1 cellular context compared by ENCODE assay signal in the genomic region with DNA sequence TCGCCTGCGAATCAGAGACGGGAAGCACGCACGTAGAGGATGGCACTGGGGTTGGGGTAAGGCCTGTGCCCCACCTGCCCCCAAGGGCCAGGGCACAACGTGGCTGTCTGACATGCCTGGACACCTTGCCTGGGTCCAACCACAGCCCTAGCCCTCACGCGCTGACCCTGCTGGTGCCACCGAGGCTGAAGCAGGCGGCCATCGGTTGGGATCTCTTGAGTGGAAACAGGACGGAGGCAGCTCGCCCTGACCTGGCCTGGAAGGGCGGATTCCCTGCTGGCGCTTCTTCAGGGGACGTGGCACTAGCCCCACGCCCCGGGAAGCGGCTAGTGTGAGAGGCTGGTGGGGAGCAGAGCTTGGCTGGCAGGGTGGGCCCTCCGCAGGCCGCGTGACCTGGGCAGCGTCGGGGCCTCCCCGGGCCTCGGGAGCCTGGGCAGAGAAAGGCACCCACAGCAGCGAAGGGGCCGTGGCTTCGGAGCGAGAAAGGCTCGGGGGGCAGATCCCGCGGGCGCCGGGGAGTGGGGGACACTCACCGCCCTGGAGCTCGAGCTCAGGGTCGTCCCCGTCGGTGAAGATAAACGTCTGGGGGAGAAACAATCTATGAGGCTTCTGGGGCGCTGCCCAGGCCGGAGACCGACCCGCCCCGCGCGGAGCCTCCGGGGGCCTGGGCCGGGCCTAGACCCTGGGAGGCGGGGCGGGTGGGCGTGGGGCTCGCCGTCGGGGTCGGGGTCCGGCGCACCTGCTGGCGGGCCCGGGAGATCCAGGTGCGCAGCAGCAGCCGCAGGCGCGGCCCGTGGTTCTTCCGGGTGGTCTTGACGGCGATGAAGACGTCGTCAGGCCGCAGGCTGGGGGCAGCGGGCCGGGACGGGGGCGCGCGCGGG.
TF ChIP-seq lines count a peak whose summit lies in the region.

No MANE protein-coding gene starts in this region.

TF ChIP-seq in HepG2, 621 proteins besides CTCF, POLR2A, EP300 and RAD21 (continued from another document and continues in another):
- TF ChIP-seq AKNA (CRISPR knock-in tag; IDR thresholded peaks at IDR 0.05; ENCODE audit: borderline replicate concordance) = no peak
- 0 out of 2 replicates have a peak, but pooled peaks have one; percentile 48 for TF ChIP-seq ZBTB3 (CRISPR knock-in tag; IDR thresholded peaks at IDR 0.05; ENCODE audit: borderline replicate concordance, low read depth)
- 0 out of 2 replicates have a peak, but pooled peaks have one; percentile 42 for TF ChIP-seq ZBTB14 (CRISPR knock-in tag; IDR thresholded peaks at IDR 0.05)
- no peak for TF ChIP-seq HNRNPK (IDR thresholded peaks at IDR 0.05; ENCODE audit: low read depth, low read length, poor library complexity, severe bottlenecking)
- no peak for TF ChIP-seq NFKB2 (CRISPR knock-in tag; IDR thresholded peaks at IDR 0.05; ENCODE audit: borderline replicate concordance)
- TF ChIP-seq CBFB (CRISPR knock-in tag; IDR thresholded peaks at IDR 0.05) = peak; percentile 15; the same call in 1 of the 2 replicates
- TF ChIP-seq, protein P1, sequence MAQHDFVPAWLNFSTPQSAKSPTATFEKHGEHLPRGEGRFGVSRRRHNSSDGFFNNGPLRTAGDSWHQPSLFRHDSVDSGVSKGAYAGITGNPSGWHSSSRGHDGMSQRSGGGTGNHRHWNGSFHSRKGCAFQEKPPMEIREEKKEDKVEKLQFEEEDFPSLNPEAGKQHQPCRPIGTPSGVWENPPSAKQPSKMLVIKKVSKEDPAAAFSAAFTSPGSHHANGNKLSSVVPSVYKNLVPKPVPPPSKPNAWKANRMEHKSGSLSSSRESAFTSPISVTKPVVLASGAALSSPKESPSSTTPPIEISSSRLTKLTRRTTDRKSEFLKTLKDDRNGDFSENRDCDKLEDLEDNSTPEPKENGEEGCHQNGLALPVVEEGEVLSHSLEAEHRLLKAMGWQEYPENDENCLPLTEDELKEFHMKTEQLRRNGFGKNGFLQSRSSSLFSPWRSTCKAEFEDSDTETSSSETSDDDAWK (CRISPR knock-in tag; IDR thresholded peaks at IDR 0.05) = no peak
- no peak; the same call in 1 of the 2 replicates for TF ChIP-seq DR1 (CRISPR knock-in tag; IDR thresholded peaks at IDR 0.05)
- no peak for TF ChIP-seq SNAPC4 (CRISPR knock-in tag; IDR thresholded peaks at IDR 0.05)
- TF ChIP-seq UBTF (CRISPR knock-in tag; IDR thresholded peaks at IDR 0.05) = peak; percentile 68
- TF ChIP-seq, protein P2, sequence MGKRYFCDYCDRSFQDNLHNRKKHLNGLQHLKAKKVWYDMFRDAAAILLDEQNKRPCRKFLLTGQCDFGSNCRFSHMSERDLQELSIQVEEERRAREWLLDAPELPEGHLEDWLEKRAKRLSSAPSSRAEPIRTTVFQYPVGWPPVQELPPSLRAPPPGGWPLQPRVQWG (CRISPR knock-in tag; IDR thresholded peaks at IDR 0.05; ENCODE audit: borderline replicate concordance, low read depth) = no peak
- TF ChIP-seq BRD4 (CRISPR knock-in tag; IDR thresholded peaks at IDR 0.05) = peak; percentile 33; the same call in 1 of the 2 replicates
- TF ChIP-seq ZNF552 (CRISPR knock-in tag; IDR thresholded peaks at IDR 0.05; ENCODE audit: borderline replicate concordance) = no peak
- TF ChIP-seq ZNF274 (CRISPR knock-in tag; IDR thresholded peaks at IDR 0.05) = peak; percentile 47; the same call in 1 of the 2 replicates
- TF ChIP-seq CSRNP2 (CRISPR knock-in tag; conservative IDR thresholded peaks at IDR 0.05; ENCODE audit: low read depth) = no peak
- TF ChIP-seq, protein P3, sequence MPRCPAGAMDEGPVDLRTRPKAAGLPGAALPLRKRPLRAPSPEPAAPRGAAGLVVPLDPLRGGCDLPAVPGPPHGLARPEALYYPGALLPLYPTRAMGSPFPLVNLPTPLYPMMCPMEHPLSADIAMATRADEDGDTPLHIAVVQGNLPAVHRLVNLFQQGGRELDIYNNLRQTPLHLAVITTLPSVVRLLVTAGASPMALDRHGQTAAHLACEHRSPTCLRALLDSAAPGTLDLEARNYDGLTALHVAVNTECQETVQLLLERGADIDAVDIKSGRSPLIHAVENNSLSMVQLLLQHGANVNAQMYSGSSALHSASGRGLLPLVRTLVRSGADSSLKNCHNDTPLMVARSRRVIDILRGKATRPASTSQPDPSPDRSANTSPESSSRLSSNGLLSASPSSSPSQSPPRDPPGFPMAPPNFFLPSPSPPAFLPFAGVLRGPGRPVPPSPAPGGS (CRISPR knock-in tag; IDR thresholded peaks at IDR 0.05) = peak; percentile 75; the same call in 1 of the 2 replicates
- no peak for TF ChIP-seq ATF7 (IDR thresholded peaks at IDR 0.05)
- TF ChIP-seq ATF7 (CRISPR knock-in tag; IDR thresholded peaks at IDR 0.05) = no peak
- peak; percentile 58 for TF ChIP-seq SPEN (CRISPR knock-in tag; IDR thresholded peaks at IDR 0.05; ENCODE audit: low read depth)
- TF ChIP-seq THAP7 (CRISPR knock-in tag; IDR thresholded peaks at IDR 0.05) = 0 out of 2 replicates have a peak, but pooled peaks have one; percentile 27
- TF ChIP-seq HDAC1 (CRISPR knock-in tag; IDR thresholded peaks at IDR 0.05) = peak; percentile 45; the same call in 1 of the 2 replicates
- no peak for TF ChIP-seq SOX13 (IDR thresholded peaks at IDR 0.05)
- TF ChIP-seq SOX13 (CRISPR knock-in tag; conservative IDR thresholded peaks at IDR 0.05 in 1 of 2, IDR thresholded peaks at IDR 0.05 in 1 of 2) = no peak
- TF ChIP-seq, protein P4, sequence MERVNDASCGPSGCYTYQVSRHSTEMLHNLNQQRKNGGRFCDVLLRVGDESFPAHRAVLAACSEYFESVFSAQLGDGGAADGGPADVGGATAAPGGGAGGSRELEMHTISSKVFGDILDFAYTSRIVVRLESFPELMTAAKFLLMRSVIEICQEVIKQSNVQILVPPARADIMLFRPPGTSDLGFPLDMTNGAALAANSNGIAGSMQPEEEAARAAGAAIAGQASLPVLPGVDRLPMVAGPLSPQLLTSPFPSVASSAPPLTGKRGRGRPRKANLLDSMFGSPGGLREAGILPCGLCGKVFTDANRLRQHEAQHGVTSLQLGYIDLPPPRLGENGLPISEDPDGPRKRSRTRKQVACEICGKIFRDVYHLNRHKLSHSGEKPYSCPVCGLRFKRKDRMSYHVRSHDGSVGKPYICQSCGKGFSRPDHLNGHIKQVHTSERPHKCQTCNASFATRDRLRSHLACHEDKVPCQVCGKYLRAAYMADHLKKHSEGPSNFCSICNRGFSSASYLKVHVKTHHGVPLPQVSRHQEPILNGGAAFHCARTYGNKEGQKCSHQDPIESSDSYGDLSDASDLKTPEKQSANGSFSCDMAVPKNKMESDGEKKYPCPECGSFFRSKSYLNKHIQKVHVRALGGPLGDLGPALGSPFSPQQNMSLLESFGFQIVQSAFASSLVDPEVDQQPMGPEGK (CRISPR knock-in tag; IDR thresholded peaks at IDR 0.05) = peak; percentile 22
- TF ChIP-seq ZNF670 (CRISPR knock-in tag; IDR thresholded peaks at IDR 0.05; ENCODE audit: borderline replicate concordance) = 0 out of 2 replicates have a peak, but pooled peaks have one; percentile 22
